21 cellular contexts compared by ENCODE assay signal in the genomic region with DNA sequence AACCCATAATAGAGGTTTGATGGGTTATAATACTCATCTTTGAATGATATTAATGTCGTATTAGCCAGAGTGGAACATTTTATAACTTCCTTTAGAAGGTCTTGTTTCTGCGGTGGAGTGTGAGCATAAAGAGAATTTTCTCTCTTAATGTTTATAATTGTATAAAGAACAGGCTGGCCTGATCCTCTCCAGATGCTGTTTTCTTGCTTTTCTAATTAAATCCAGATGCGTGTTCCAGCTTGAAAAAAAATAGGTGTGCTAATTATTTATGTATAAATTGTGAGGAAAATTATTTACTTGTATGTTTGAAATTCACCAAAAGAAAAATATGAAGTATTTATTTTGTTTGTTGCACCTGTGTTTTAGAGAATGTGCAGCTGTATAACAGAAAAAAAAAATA.
DNase-seq lines count a peak whose midpoint lies in the region; ATAC-seq, FAIRE-seq and TF ChIP-seq lines count a peak whose summit lies in the region.
"Had no signal": no experiment of that assay in that cellular context is flagged by ENCODE, and none has a peak within 500 bp of the region (broad histone marks: within the 10 kb centered on the region; RNA-seq: fewer than 3 reads in every experiment).

No MANE protein-coding gene starts in this region.

- no peak overlapping the region for H3K27ac ChIP-seq in GM23248
- no peak overlapping the region for H3K27ac ChIP-seq in SK-N-MC
- H3K27ac ChIP-seq in smooth muscle cell (ENCODE audit: low read depth) = no peak overlapping the region
- H3K27ac ChIP-seq in tibial nerve = no peak overlapping the region

- DNase-seq in GM23248 (peak; percentile 1), SK-N-MC (ENCODE audit: low read depth, low spot score) (peak; percentile 59), smooth muscle cell (lab: John Stamatoyannopoulos, UW; ENCODE audit: unreplicated experiment) (no peak), tibial nerve (ENCODE audit: low spot score in 2 of 2) (no peak), dermis blood vessel endothelial cell (no peak)
- DNase-seq: ACHN; BE2C; C1 segment of cervical spinal cord; CD4-positive, CD25-positive, alpha-beta regulatory T cell; CD8-positive, alpha-beta memory T cell; COR-L47; DMS 273 treated with DMSO at 0.1 percent for 48 hours; DMS53; KBM-7 had no signal

- H3K9ac ChIP-seq in GM23248 (no peak overlapping the region), SK-N-MC (ENCODE audit: insufficient read length) (no peak overlapping the region), smooth muscle cell (ENCODE audit: low read depth) (no peak overlapping the region)

- H3K9me3 ChIP-seq in GM23248 (ENCODE audit: low read depth) = no peaks in the 10 kb centered on the region
- no peaks in the 10 kb centered on the region for H3K9me3 ChIP-seq in SK-N-MC (ENCODE audit: low read depth, low read length)
- H3K9me3 ChIP-seq in smooth muscle cell (replicated peaks; ENCODE audit: low read depth) = no peaks in the 10 kb centered on the region
- H3K9me3 ChIP-seq in tibial nerve = no peaks in the 10 kb centered on the region
- H3K9me3 ChIP-seq: BE2C, HAP-1 had no signal

- no peaks in the 10 kb centered on the region for H3F3A ChIP-seq in GM23248 (ENCODE audit: insufficient read depth)
- no peaks in the 10 kb centered on the region for H3F3A ChIP-seq in smooth muscle cell (ENCODE audit: low read depth)

- TF ChIP-seq POLR2A in tibial nerve (IDR thresholded peaks at IDR 0.05) = no peak

- H3K79me2 ChIP-seq in GM23248 (ENCODE audit: insufficient read depth) = no peaks in the 10 kb centered on the region
- no peaks in the 10 kb centered on the region for H3K79me2 ChIP-seq in smooth muscle cell (ENCODE audit: low read depth)

- no peaks in the 10 kb centered on the region for H4K20me1 ChIP-seq in GM23248 (ENCODE audit: insufficient read depth)
- H4K20me1 ChIP-seq in smooth muscle cell (ENCODE audit: low read depth) = no peaks in the 10 kb centered on the region

- TF ChIP-seq CTCF in smooth muscle cell (IDR thresholded peaks at IDR 0.05; ENCODE audit: borderline replicate concordance, insufficient read depth, poor library complexity, severe bottlenecking) (no peak), tibial nerve (IDR thresholded peaks at IDR 0.05) (no peak)

- no peak overlapping the region for H2AFZ ChIP-seq in GM23248
- H2AFZ ChIP-seq in smooth muscle cell (ENCODE audit: low read depth) = no peak overlapping the region

- 0 to 2% methylated on average over 3 of the region's 3 CpGs for WGBS in GM23248 (ENCODE audit: low coverage in 1 of 2, low lambda C conversion rate in 2 of 2, missing lambda C conversion rate in 2 of 2), 2 experiments
- 51% methylated on average over 3 of the region's 3 CpGs for WGBS in smooth muscle cell (ENCODE audit: low lambda C conversion rate)
- WGBS in tibial nerve, 2 donors = 49 to 61% methylated on average over 3 of the region's 3 CpGs

- H3K36me3 ChIP-seq in GM23248 (ENCODE audit: low read depth) (no peaks in the 10 kb centered on the region), SK-N-MC (ENCODE audit: insufficient read depth, low read length) (no peaks in the 10 kb centered on the region), smooth muscle cell (ENCODE audit: low read depth) (no peaks in the 10 kb centered on the region), tibial nerve (no peaks in the 10 kb centered on the region)
- H3K36me3 ChIP-seq: BE2C, HAP-1 had no signal

- H3K27me3 ChIP-seq in GM23248 (replicated peaks; ENCODE audit: insufficient read depth) (no peaks in the 10 kb centered on the region), smooth muscle cell (ENCODE audit: low read depth) (no peaks in the 10 kb centered on the region), tibial nerve (no peaks in the 10 kb centered on the region)
- H3K27me3 ChIP-seq: BE2C had no signal

- no peak for ATAC-seq in HG02678 (IDR thresholded peaks at IDR 0.05; ENCODE audit: unreplicated experiment)
- ATAC-seq: HepG2 had no signal

- peaks cover 3% of the 10 kb centered on the region; the same call in 1 of the 2 replicates for H3K9me2 ChIP-seq in GM23248 (ENCODE audit: insufficient read depth)

- H3K4me1 ChIP-seq in GM23248 (ENCODE audit: insufficient read depth) (no peaks in the 10 kb centered on the region), smooth muscle cell (ENCODE audit: low read depth) (no peaks in the 10 kb centered on the region), tibial nerve (no peaks in the 10 kb centered on the region)
- H3K4me1 ChIP-seq: BE2C, HAP-1 had no signal

- H3K4me3 ChIP-seq in GM23248 (no peak overlapping the region), SK-N-MC (peak overlapping the region; percentile 6; the same call in 1 of the 2 replicates), smooth muscle cell (no peak overlapping the region), tibial nerve (no peak overlapping the region)
- H3K4me3 ChIP-seq: HAP-1 had no signal

- H3K4me2 ChIP-seq in GM23248 (ENCODE audit: unreplicated experiment) (no peak overlapping the region), smooth muscle cell (peak overlapping the region; percentile 21)

- peak; percentile 98 for FAIRE-seq in endometrium (lab: Jason Lieb, UNC)
- FAIRE-seq: G401.6, GM12891, GM19239, HepG2 had no signal

- no peak for TF ChIP-seq EP300 in tibial nerve (IDR thresholded peaks at IDR 0.05)

- in situ Hi-C loops in GM23248 (cut with MboI) = no loop called here

Comparison
In these comparisons a context has a peak if more than half of its experiments do, and no peak if none do; other contexts are left out.
1. DNase-seq: peak in GM23248 (single experiment) and SK-N-MC (single experiment); none in smooth muscle cell (single experiment), tibial nerve (0 of 2) and dermis blood vessel endothelial cell (single experiment).